Comparison of ENCODE assay signal across 8 cellular contexts in the genomic region with DNA sequence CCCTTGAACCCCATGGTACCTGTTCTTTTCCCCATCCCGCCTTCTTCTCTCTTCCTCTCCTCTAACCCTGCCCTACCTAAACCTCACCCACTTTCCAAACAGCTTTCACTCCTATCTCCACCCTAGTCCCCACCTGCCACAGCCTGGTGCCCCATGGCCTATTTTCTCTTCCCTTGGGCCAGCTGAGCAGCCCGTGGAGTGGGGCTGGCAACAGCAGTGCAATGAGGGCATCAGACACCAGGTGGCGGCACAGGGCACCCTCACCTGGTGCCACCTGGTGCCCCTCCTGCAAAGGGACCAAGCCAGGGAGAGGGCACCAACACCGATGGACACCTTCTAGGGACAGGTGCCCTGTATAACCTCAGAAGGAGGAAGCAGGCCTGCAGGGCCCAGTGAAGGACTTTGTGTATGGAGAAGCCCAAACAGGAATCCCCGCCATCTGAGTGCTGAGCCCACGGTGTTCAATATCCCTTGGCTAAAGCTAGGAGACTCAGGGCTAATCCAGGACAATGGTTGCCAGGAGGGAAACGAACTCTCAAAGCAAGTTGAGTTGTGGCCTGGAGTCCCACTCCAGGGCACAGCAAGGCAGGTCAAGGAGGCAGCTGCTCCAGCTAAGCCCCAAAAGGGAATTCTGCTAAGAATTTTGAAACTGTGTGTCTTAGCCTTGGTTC. TPM values are rescaled to one million over a fixed set of nuclear protein-coding genes. Genes with fewer than 3 reads are reported as not detected.
DNase-seq lines count a peak whose midpoint lies in the region; ATAC-seq and TF ChIP-seq lines count a peak whose summit lies in the region.

No MANE protein-coding gene starts in this region.

- H3K36me3 Mint-ChIP-seq in CD4-positive, alpha-beta memory T cell, result no peaks in the 10 kb centered on the region

- no peak overlapping the region for H3K4me3 ChIP-seq in CD4-positive, alpha-beta memory T cell (ENCODE audit: low read length in 2 of 2)
- no peak overlapping the region for H3K4me3 ChIP-seq in HL-60 (replicated peaks; ENCODE audit: insufficient read depth, low read length)

- peaks cover 0 to 3% (median 0%) of the 10 kb centered on the region in 8 donors for H3K9me3 Mint-ChIP-seq in CD4-positive, alpha-beta memory T cell

- H3K27ac Mint-ChIP-seq in CD4-positive, alpha-beta memory T cell, result no peak overlapping the region

- peak; percentile 39 to 56 (median 46) for DNase-seq in CD4-positive, alpha-beta memory T cell
- no peak for DNase-seq in HL-60 (ENCODE audit: low read depth in 1 of 2, low spot score in 1 of 2)
- DNase-seq in T-helper 22 cell (ENCODE audit: low read depth), result peak; percentile 19
- DNase-seq in astrocyte of the hippocampus (ENCODE audit: low read depth, low spot score), result peak; percentile 57
- DNase-seq in left lobe of liver (ENCODE audit: low spot score), result peak; percentile 83
- peak; percentile 36 for DNase-seq in stimulated activated CD8-positive, alpha-beta memory T cell treated with anti-CD3 and anti-CD28 coated beads, Interleukin-4, amount 100 ng/mL, for 24 hours (ENCODE audit: low read depth)

- H3K4me1 Mint-ChIP-seq in CD4-positive, alpha-beta memory T cell, result peaks cover 2 to 23% (median 9%) of the 10 kb centered on the region in 4 donors

- peak; percentile 61 for TF ChIP-seq CTCF in HL-60 (IDR thresholded peaks at IDR 0.05; ENCODE audit: insufficient read depth, low read length)

- ATAC-seq in left lobe of liver, result peak; percentile 77
- no peak for ATAC-seq in GM19351 (IDR thresholded peaks at IDR 0.05; ENCODE audit: unreplicated experiment)
- ATAC-seq in HG02588 (IDR thresholded peaks at IDR 0.05; ENCODE audit: unreplicated experiment), result no peak

- H3K27me3 Mint-ChIP-seq in CD4-positive, alpha-beta memory T cell, result peaks cover 42 to 56% of the 10 kb centered on the region in 2 donors

- H3K9me3 ChIP-seq in CD4-positive, alpha-beta memory T cell (ENCODE audit: control insufficient read depth in 1 of 2, low read length in 2 of 2), result no peaks in the 10 kb centered on the region

- POLR2A ChIA-PET in CD4-positive, alpha-beta memory T cell (lab: Charles Lee; ENCODE audit: partially characterized antibody), result interaction anchor here (1.1 kb wide), 1 partner anchor 84 kb away, joined by 4 read pairs; the partner anchor contains the start of gene SPATA20

- intact Hi-C loops in CD4-positive, alpha-beta memory T cell (cut with micrococcal nuclease), result loop anchor here (1.0 to 5.0 kb wide), 3 partner anchors 68 to 327 kb away; partner anchors contain the start of gene SPATA20

- no peak overlapping the region for H3K27ac ChIP-seq in CD4-positive, alpha-beta memory T cell (ENCODE audit: low read depth, low read length)
- H3K27ac ChIP-seq in HL-60 (replicated peaks), result no peak overlapping the region

- peaks cover 46% of the 10 kb centered on the region for H3K27me3 ChIP-seq in CD4-positive, alpha-beta memory T cell (ENCODE audit: insufficient read depth, low read length)
- peaks cover 54% of the 10 kb centered on the region for H3K27me3 ChIP-seq in HL-60 (ENCODE audit: insufficient read depth, poor library complexity, severe bottlenecking)

- peaks cover 8% of the 10 kb centered on the region for H3K4me1 ChIP-seq in CD4-positive, alpha-beta memory T cell (ENCODE audit: insufficient read depth, low read length)

- H3K4me3 Mint-ChIP-seq in CD4-positive, alpha-beta memory T cell, result peak overlapping the region in 1 of 8 donors; percentile 18

- no peaks in the 10 kb centered on the region for H3K36me3 ChIP-seq in CD4-positive, alpha-beta memory T cell (ENCODE audit: insufficient read depth, low read length)

- CTCF ChIA-PET in CD4-positive, alpha-beta memory T cell (lab: Charles Lee; ENCODE audit: partially characterized antibody), result interaction anchor here (0.6 to 2.5 kb wide), 10 partner anchors 9 to 211 kb away, joined by 3 to 18 read pairs (median 4); no protein-coding TSS in a partner anchor

RNA-seq across cellular contexts. Expression of gene ABCC3, which starts 4.0 kb away (rescaled TPM):
- total RNA-seq in CD4-positive, alpha-beta memory T cell, result 1 to 10 TPM in 1 of 2 experiments, under 1 TPM in 1; 0.86 to 1.6 TPM
- polyA plus RNA-seq in CD4-positive, alpha-beta memory T cell, result not detected
- total RNA-seq in left lobe of liver, result 326 TPM

Comparison
In these comparisons a context has a peak if more than half of its experiments do, and no peak if none do; other contexts are left out.
1. DNase-seq: peak in CD4-positive, alpha-beta memory T cell (5 of 5), T-helper 22 cell (single experiment), astrocyte of the hippocampus (single experiment), left lobe of liver (single experiment) and stimulated activated CD8-positive, alpha-beta memory T cell treated with anti-CD3 and anti-CD28 coated beads, Interleukin-4, amount 100 ng/mL, for 24 hours (single experiment); none in HL-60 (0 of 2).
2. RNA of gene ABCC3, which starts 4.0 kb away (total RNA-seq): 326 TPM in left lobe of liver (single experiment); 0.86 to 1.6 TPM in CD4-positive, alpha-beta memory T cell; every median in the first group is over 100 times any median in the second.